Comparison of ENCODE assay signal across 27 cellular contexts in the genomic region with DNA sequence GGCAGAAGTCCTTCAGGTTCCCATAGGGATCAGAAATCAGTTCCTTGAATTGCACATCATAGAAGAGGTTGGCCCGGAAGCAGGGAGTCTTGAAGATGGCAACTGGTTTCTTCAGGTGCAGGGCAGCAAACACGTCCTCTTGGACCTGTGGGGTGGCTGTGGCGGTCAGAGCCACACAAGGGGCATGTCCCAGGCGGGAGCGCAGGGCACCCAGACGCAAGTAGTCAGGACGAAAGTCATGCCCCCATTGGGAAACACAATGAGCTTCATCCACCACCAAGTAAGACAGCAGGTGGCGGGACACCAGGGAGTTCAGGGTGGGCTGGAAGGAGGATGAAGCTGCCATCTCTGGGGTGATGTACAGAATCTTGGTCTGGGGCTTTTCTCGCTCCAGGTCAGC. TPM values are rescaled to one million over a fixed set of nuclear protein-coding genes. Genes with fewer than 3 reads are reported as not detected.
"Had no signal": no experiment of that assay in that cellular context is flagged by ENCODE, and none has a peak within 500 bp of the region (broad histone marks: within the 10 kb centered on the region; RNA-seq: fewer than 3 reads in every experiment).

No MANE protein-coding gene starts in this region.

- H3K27me3 ChIP-seq: adrenal gland, esophagus squamous epithelium, neural progenitor cell, right atrium auricular region, upper lobe of left lung had no signal

- H3K36me3 ChIP-seq: neural progenitor cell had no signal

- H3K9ac ChIP-seq: neural progenitor cell, parathyroid adenoma had no signal

- DNase-seq: activated CD4-positive, alpha-beta T cell treated with anti-CD3 and anti-CD28 coated beads for 48 hours; activated CD4-positive, alpha-beta T cell treated with anti-CD3 and anti-CD28 coated beads, Interleukin-2, amount 50 U/mL, for 48 hours; activated CD8-positive, alpha-beta memory T cell treated with anti-CD3 and anti-CD28 coated beads for 24 hours; activated effector memory CD4-positive, alpha-beta T cell treated with anti-CD3 and anti-CD28 coated beads, Interleukin-2, amount 50 U/mL, for 16 hours; activated naive CD4-positive, alpha-beta T cell treated with anti-CD3 and anti-CD28 coated beads for 36 hours; activated naive CD8-positive, alpha-beta T cell treated with anti-CD3 and anti-CD28 coated beads for 36 hours; adrenal gland; central memory CD4-positive, alpha-beta T cell; effector CD4-positive, alpha-beta T cell; esophagus squamous epithelium; left ventricle myocardium inferior; mesendoderm; natural killer cell; occipital lobe; stimulated activated naive CD4-positive, alpha-beta T cell treated with Interleukin-2 at 50 U/mL for 16 hours; T-helper 9 cell had no signal

- H3K4me3 ChIP-seq: adrenal gland, esophagus squamous epithelium, left ventricle myocardium inferior, lung, neural progenitor cell, right atrium auricular region, thoracic aorta, upper lobe of left lung had no signal

- H3K9me3 ChIP-seq: adrenal gland, esophagus squamous epithelium, left ventricle myocardium inferior, right atrium auricular region, thoracic aorta, upper lobe of left lung had no signal

- FAIRE-seq: frontal cortex, TTC549 had no signal

- H2AFZ ChIP-seq: neural progenitor cell, parathyroid adenoma had no signal

- H3K4me2 ChIP-seq: neural progenitor cell had no signal

- H3K27ac ChIP-seq: adrenal gland, epithelial cell of prostate, esophagus squamous epithelium, left ventricle myocardium inferior, neural progenitor cell, parathyroid adenoma, right atrium auricular region, thoracic aorta, upper lobe of left lung, VCaP had no signal

- ATAC-seq: natural killer cell had no signal

RNA-seq across cellular contexts. Expression of a gene that starts 29.3 kb away (rescaled TPM):
- total RNA-seq: activated naive CD4-positive, alpha-beta T cell treated with anti-CD3 and anti-CD28 coated beads for 36 hours; pulmonary artery endothelial cell had no signal
